1 cellular context compared by ENCODE assay signal in genomic region chr10:1360011-1360580, GRCh38.
TF ChIP-seq lines count a peak whose summit lies in the region.

No MANE protein-coding gene starts in this region.

TF ChIP-seq in GM23338, 12 proteins besides CTCF, POLR2A, EP300 and RAD21 (continued from another document):
- TF ChIP-seq ETS1 (IDR thresholded peaks at IDR 0.05) (no peak), STAT1 (IDR thresholded peaks at IDR 0.05; ENCODE audit: unreplicated experiment) (no peak)
TF ChIP-seq in GM23338: peak in this region for 0.
